Comparison of ENCODE assay signal across 27 cellular contexts in the genomic region with DNA sequence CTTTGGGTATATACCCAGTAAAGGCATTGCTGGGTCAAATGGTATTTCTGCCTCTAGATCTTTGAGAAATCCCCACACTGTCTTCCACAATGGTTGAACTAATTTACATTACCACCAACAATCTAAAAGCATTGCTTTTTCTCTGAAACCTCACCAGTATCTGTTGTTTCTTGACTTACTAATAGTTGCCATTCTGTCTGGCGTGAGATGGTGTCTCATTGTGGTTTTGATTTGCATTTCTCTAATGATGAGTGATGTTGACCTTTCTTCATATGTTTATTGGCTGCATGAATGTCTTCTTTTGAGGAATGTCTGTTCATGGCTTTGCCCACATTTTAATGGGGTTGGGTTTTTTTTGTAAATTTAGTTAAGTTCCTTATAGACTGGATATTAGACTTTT.
DNase-seq lines count a peak whose midpoint lies in the region; ATAC-seq and TF ChIP-seq lines count a peak whose summit lies in the region.
"Had no signal": no experiment of that assay in that cellular context is flagged by ENCODE, and none has a peak within 500 bp of the region (broad histone marks: within the 10 kb centered on the region; RNA-seq: fewer than 3 reads in every experiment).

No MANE protein-coding gene starts in this region.

- no peak for TF ChIP-seq CTCF in smooth muscle cell (IDR thresholded peaks at IDR 0.05; ENCODE audit: borderline replicate concordance, insufficient read depth, poor library complexity, severe bottlenecking)

- no peaks in the 10 kb centered on the region for H3K79me2 ChIP-seq in smooth muscle cell (ENCODE audit: low read depth)

- WGBS in smooth muscle cell (ENCODE audit: low lambda C conversion rate) = 93% methylated on average over 1 of the region's 1 CpG

- no peak overlapping the region for H3K27ac ChIP-seq in smooth muscle cell (ENCODE audit: low read depth)
- H3K27ac ChIP-seq: ascending aorta, dorsolateral prefrontal cortex, pancreas, right atrium auricular region, spleen, thoracic aorta, vagina had no signal

- no peak overlapping the region for H3K4me3 ChIP-seq in smooth muscle cell
- H3K4me3 ChIP-seq: ascending aorta, dorsolateral prefrontal cortex, mucosa of descending colon, pancreas, right atrium auricular region, spleen, thoracic aorta, vagina had no signal

- H2AFZ ChIP-seq in smooth muscle cell (ENCODE audit: low read depth) = no peak overlapping the region

- no peaks in the 10 kb centered on the region for H3K36me3 ChIP-seq in smooth muscle cell (ENCODE audit: low read depth)
- H3K36me3 ChIP-seq: ascending aorta, pancreas, right atrium auricular region, spleen, thoracic aorta, vagina had no signal

- H3K9me3 ChIP-seq in smooth muscle cell (replicated peaks; ENCODE audit: low read depth) = no peaks in the 10 kb centered on the region
- H3K9me3 ChIP-seq: mucosa of descending colon, pancreas, right atrium auricular region, thoracic aorta, vagina had no signal

- H3F3A ChIP-seq in smooth muscle cell (ENCODE audit: low read depth) = no peaks in the 10 kb centered on the region

- H3K4me2 ChIP-seq in smooth muscle cell = no peak overlapping the region

- peak; percentile 67 for ATAC-seq in GM18858 (IDR thresholded peaks at IDR 0.05; ENCODE audit: unreplicated experiment)
- peak; percentile 74 for ATAC-seq in HG03457 (IDR thresholded peaks at IDR 0.05; ENCODE audit: unreplicated experiment)
- ATAC-seq: mucosa of descending colon; pancreas; PC-3; stimulated activated naive CD8-positive, alpha-beta T cell treated with anti-CD3 and anti-CD28 coated beads, Interleukin-15, Interleukin-2, amounts not matched to agents 100 U/mL and 50 U/mL, for 24 hours; WTC11 had no signal

- H3K4me1 ChIP-seq in smooth muscle cell (ENCODE audit: low read depth) = no peaks in the 10 kb centered on the region
- H3K4me1 ChIP-seq: ascending aorta, pancreas, right atrium auricular region, spleen, vagina had no signal

- no peaks in the 10 kb centered on the region for H4K20me1 ChIP-seq in smooth muscle cell (ENCODE audit: low read depth)

- H3K27me3 ChIP-seq in smooth muscle cell (ENCODE audit: low read depth) = no peaks in the 10 kb centered on the region
- H3K27me3 ChIP-seq: ascending aorta, dorsolateral prefrontal cortex, pancreas, right atrium auricular region, spleen, vagina had no signal

- no peak overlapping the region for H3K9ac ChIP-seq in smooth muscle cell (ENCODE audit: low read depth)

- DNase-seq in HCEC 1CT = peak; percentile 16
- no peak for DNase-seq in anterior cingulate cortex (lab: John Stamatoyannopoulos, UW)
- DNase-seq in smooth muscle cell (lab: John Stamatoyannopoulos, UW; ENCODE audit: unreplicated experiment) = no peak
- no peak for DNase-seq in NCI-H510A treated with DMSO at 0.1 percent for 48 hours (lab: John Stamatoyannopoulos, UW)
- no peak for DNase-seq in HuH-7.5 (ENCODE audit: low spot score)
- DNase-seq: activated CD4-positive, alpha-beta T cell treated with anti-CD3 and anti-CD28 coated beads, Interleukin-2, amount 50 U/mL, for 4 hours; DMS 273 treated with DMSO at 0.1 percent for 48 hours; dorsolateral prefrontal cortex; mucosa of descending colon; NCI-H1417; NCI-H2081 treated with DMSO at 0.1 percent for 48 hours; NCI-H446; pancreas; PC-3; Right ventricle myocardium superior; spleen; stimulated activated CD4-positive, alpha-beta T cell treated with anti-CD3 and anti-CD28 coated beads, Interleukin-4, amount 100 ng/mL, for 4 hours; stimulated activated naive CD8-positive, alpha-beta T cell treated with anti-CD3 and anti-CD28 coated beads, Interleukin-15, Interleukin-2, amounts not matched to agents 100 U/mL and 50 U/mL, for 24 hours; SW 1271; T1000 had no signal
